ENCODE assay signal across 14 cellular contexts in genomic region chr14:102769049-102769327, GRCh38. TPM values are rescaled to one million over a fixed set of nuclear protein-coding genes. Genes with fewer than 3 reads are reported as not detected.
A peak's percentile ranks its signal among the peaks of the same experiment; 100 is the strongest.
DNase-seq lines count a peak whose midpoint lies in the region; ATAC-seq and TF ChIP-seq lines count a peak whose summit lies in the region.
"Had no signal": no experiment of that assay in that cellular context is flagged by ENCODE, and none has a peak within 500 bp of the region (broad histone marks: within the 10 kb centered on the region; RNA-seq: fewer than 3 reads in every experiment).

No MANE protein-coding gene starts in this region.

- H3K9ac ChIP-seq in endodermal cell (ENCODE audit: extremely low read depth, low read length, poor library complexity, severe bottlenecking), result no peak overlapping the region

- H3K9me3 Mint-ChIP-seq in IgD-negative memory B cell, result peaks cover 0 to 1% (median 0%) of the 10 kb centered on the region in 3 donors
- H3K9me3 Mint-ChIP-seq in endodermal cell, result no peaks in the 10 kb centered on the region
- H3K9me3 Mint-ChIP-seq in WTC11, result no peaks in the 10 kb centered on the region

- POLR2A ChIA-PET in WTC11 (lab: Charles Lee), result no interaction called here

- no peak for ATAC-seq in WTC11
- no peak for ATAC-seq in HG02870 (IDR thresholded peaks at IDR 0.05; ENCODE audit: unreplicated experiment)

- in situ Hi-C loops in HAP-1 (cut with MboI; ENCODE audit: low sequenced_read_pairs), result no loop called here

- peak overlapping the region in 2 of 4 donors; percentile 85 for H3K4me3 Mint-ChIP-seq in IgD-negative memory B cell
- no peak overlapping the region for H3K4me3 Mint-ChIP-seq in endodermal cell
- H3K4me3 Mint-ChIP-seq in WTC11, result no peak overlapping the region

- peaks cover 1% of the 10 kb centered on the region for H3K27me3 Mint-ChIP-seq in IgD-negative memory B cell
- peaks cover 3% of the 10 kb centered on the region for H3K27me3 Mint-ChIP-seq in endodermal cell (ENCODE audit: insufficient read depth)
- no peaks in the 10 kb centered on the region for H3K27me3 Mint-ChIP-seq in WTC11 (ENCODE audit: low read depth)

- DNase-seq in endodermal cell (peak; percentile 43), spleen (no peak), WTC11 (ENCODE audit: low spot score) (no peak), HAP-1 (ENCODE audit: low spot score in 2 of 2) (no peak)
- DNase-seq in activated CD4-positive, alpha-beta T cell treated with anti-CD3 and anti-CD28 coated beads, Interleukin-2, amount 50 U/mL, for 48 hours, result no peak
- DNase-seq: NCI-H1417, NCI-H187, NCI-H2107, NCI-H510A treated with DMSO at 0.1 percent for 48 hours, NCI-H82 had no signal

- H3K27ac ChIP-seq in endodermal cell (ENCODE audit: low read depth, low read length) (no peak overlapping the region), spleen (peak overlapping the region; percentile 66 to 87 (median 77))
- H3K27ac ChIP-seq: A549 had no signal

- no peak for TF ChIP-seq POLR2A in spleen (IDR thresholded peaks at IDR 0.05)

- H3K4me1 ChIP-seq in endodermal cell (ENCODE audit: control insufficient read depth, insufficient read depth, low read length) (no peaks in the 10 kb centered on the region), spleen (peaks cover 4 to 46% (median 31%) of the 10 kb centered on the region in 6 donors), HAP-1 (no peaks in the 10 kb centered on the region)
- H3K4me1 ChIP-seq: A549 had no signal

- CTCF ChIA-PET in WTC11 (lab: Charles Lee), result no interaction called here

- TF ChIP-seq CTCF in GM12875 (IDR thresholded peaks at IDR 0.05; ENCODE audit: borderline replicate concordance, insufficient read depth, low read depth, low read length) (no peak), endodermal cell (conservative IDR thresholded peaks at IDR 0.05) (no peak), spleen (IDR thresholded peaks at IDR 0.05 in 8 of 11, conservative IDR thresholded peaks at IDR 0.05 in 3 of 11) (no peak), WTC11 (IDR thresholded peaks at IDR 0.05) (no peak)

- H3K4me3 ChIP-seq in GM12875 (ENCODE audit: low read depth, low read length) (peak overlapping the region; percentile 5), endodermal cell (ENCODE audit: low read length) (no peak overlapping the region), spleen (no peak overlapping the region), HAP-1 (no peak overlapping the region)
- H3K4me3 ChIP-seq: A549 had no signal

- 88 to 94% methylated on average over 2 to 4 of the region's 4 CpGs for WGBS in endodermal cell (ENCODE audit: insufficient coverage in 1 of 2, insufficient read length in 1 of 2), 2 experiments
- 86 to 94% (median 88%) methylated on average over 4 of the region's 4 CpGs for WGBS in spleen, 5 donors

- H3K4me1 Mint-ChIP-seq in IgD-negative memory B cell, result peaks cover 39 to 59% (median 47%) of the 10 kb centered on the region in 3 donors
- H3K4me1 Mint-ChIP-seq in endodermal cell, result peaks cover 5% of the 10 kb centered on the region
- H3K4me1 Mint-ChIP-seq in WTC11, result peaks cover 11% of the 10 kb centered on the region

- no peaks in the 10 kb centered on the region for H3K27me3 ChIP-seq in endodermal cell (ENCODE audit: control insufficient read depth, insufficient read depth, low read length, poor library complexity, severe bottlenecking)
- no peaks in the 10 kb centered on the region for H3K27me3 ChIP-seq in spleen (replicated peaks in 1 of 7)
- H3K27me3 ChIP-seq in HAP-1 (ENCODE audit: low read depth), result no peaks in the 10 kb centered on the region

- intact Hi-C loops in spleen (cut with DNase I; ENCODE audit: low total_unique reads), result no loop called here

- no peaks in the 10 kb centered on the region for H3K36me3 ChIP-seq in endodermal cell (ENCODE audit: control insufficient read depth, insufficient read depth, low read length)
- no peaks in the 10 kb centered on the region for H3K36me3 ChIP-seq in spleen
- H3K36me3 ChIP-seq in HAP-1 (replicated peaks), result no peaks in the 10 kb centered on the region

- H3K27ac Mint-ChIP-seq in IgD-negative memory B cell, result peak overlapping the region; percentile 98 to 100 (median 99)
- no peak overlapping the region for H3K27ac Mint-ChIP-seq in endodermal cell
- H3K27ac Mint-ChIP-seq in WTC11, result no peak overlapping the region

- no peaks in the 10 kb centered on the region for H3K9me3 ChIP-seq in endodermal cell (ENCODE audit: control insufficient read depth, low read length)
- H3K9me3 ChIP-seq in spleen, result no peaks in the 10 kb centered on the region
- H3K9me3 ChIP-seq in HAP-1, result no peaks in the 10 kb centered on the region
- H3K9me3 ChIP-seq: A549 had no signal

- H3K36me3 Mint-ChIP-seq in IgD-negative memory B cell, result peaks cover 5% of the 10 kb centered on the region
- no peaks in the 10 kb centered on the region for H3K36me3 Mint-ChIP-seq in endodermal cell (ENCODE audit: low read depth)
- no peaks in the 10 kb centered on the region for H3K36me3 Mint-ChIP-seq in WTC11

TF ChIP-seq in WTC11, 78 proteins besides CTCF, POLR2A, EP300 and RAD21 (continues in another document):
- no peak for TF ChIP-seq JAZF1 (CRISPR knock-in tag; IDR thresholded peaks at IDR 0.05)
- TF ChIP-seq ZNF396 (CRISPR knock-in tag; IDR thresholded peaks at IDR 0.05; ENCODE audit: borderline replicate concordance), result no peak
- TF ChIP-seq NFYB (CRISPR knock-in tag; conservative IDR thresholded peaks at IDR 0.05; ENCODE audit: low read depth), result no peak
- no peak for TF ChIP-seq ZNF281 (CRISPR knock-in tag; IDR thresholded peaks at IDR 0.05)
- TF ChIP-seq MLX (CRISPR knock-in tag; IDR thresholded peaks at IDR 0.05), result no peak
- no peak for TF ChIP-seq NR1H2 (CRISPR knock-in tag; IDR thresholded peaks at IDR 0.05)
- TF ChIP-seq, protein P1, sequence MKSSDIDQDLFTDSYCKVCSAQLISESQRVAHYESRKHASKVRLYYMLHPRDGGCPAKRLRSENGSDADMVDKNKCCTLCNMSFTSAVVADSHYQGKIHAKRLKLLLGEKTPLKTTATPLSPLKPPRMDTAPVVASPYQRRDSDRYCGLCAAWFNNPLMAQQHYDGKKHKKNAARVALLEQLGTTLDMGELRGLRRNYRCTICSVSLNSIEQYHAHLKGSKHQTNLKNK (CRISPR knock-in tag; IDR thresholded peaks at IDR 0.05), result no peak
- no peak for TF ChIP-seq MYBL2 (CRISPR knock-in tag; IDR thresholded peaks at IDR 0.05)
- TF ChIP-seq, protein P2, sequence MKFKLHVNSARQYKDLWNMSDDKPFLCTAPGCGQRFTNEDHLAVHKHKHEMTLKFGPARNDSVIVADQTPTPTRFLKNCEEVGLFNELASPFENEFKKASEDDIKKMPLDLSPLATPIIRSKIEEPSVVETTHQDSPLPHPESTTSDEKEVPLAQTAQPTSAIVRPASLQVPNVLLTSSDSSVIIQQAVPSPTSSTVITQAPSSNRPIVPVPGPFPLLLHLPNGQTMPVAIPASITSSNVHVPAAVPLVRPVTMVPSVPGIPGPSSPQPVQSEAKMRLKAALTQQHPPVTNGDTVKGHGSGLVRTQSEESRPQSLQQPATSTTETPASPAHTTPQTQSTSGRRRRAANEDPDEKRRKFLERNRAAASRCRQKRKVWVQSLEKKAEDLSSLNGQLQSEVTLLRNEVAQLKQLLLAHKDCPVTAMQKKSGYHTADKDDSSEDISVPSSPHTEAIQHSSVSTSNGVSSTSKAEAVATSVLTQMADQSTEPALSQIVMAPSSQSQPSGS (CRISPR knock-in tag; IDR thresholded peaks at IDR 0.05; ENCODE audit: borderline replicate concordance, low read depth), result no peak
- no peak for TF ChIP-seq ATF3 (CRISPR knock-in tag; conservative IDR thresholded peaks at IDR 0.05)
- no peak for TF ChIP-seq E2F1 (CRISPR knock-in tag; IDR thresholded peaks at IDR 0.05)

RNA-seq across cellular contexts. Expression of gene TRAF3, which starts 8.3 kb away (rescaled TPM):
- 35.3 TPM for polyA plus RNA-seq in IgD-negative memory B cell
- 10 to 100 TPM; 16.7 to 23.8 TPM for total RNA-seq in endodermal cell
- 17.5 TPM for polyA plus RNA-seq in endodermal cell (2013, experiment 1 of 2)
- polyA plus RNA-seq in endodermal cell (2013, experiment 2 of 2), result 18.9 TPM
- total RNA-seq in spleen, result 10 to 100 TPM; 32.8 to 61.5 (median 43.5) TPM
- 10 to 100 TPM; 11.1 to 14.5 (median 12.0) TPM for polyA plus RNA-seq in spleen
- 8.2 to 11.2 TPM (median 9.6 TPM) in 3 replicates for total RNA-seq in WTC11 (2021)

Comparison
In these comparisons a context has a peak if more than half of its experiments do, and no peak if none do; other contexts are left out.
1. H3K27ac Mint-ChIP-seq: peak in IgD-negative memory B cell (3 of 3); none in endodermal cell (single experiment) and WTC11 (single experiment).